19 cellular contexts compared by ENCODE assay signal in genomic region chr6:18024876-18025275, GRCh38. TPM values are rescaled to one million over a fixed set of nuclear protein-coding genes. Genes with fewer than 3 reads are reported as not detected.
DNase-seq lines count a peak whose midpoint lies in the region; ATAC-seq, FAIRE-seq and TF ChIP-seq lines count a peak whose summit lies in the region.
"Had no signal": no experiment of that assay in that cellular context is flagged by ENCODE, and none has a peak within 500 bp of the region (broad histone marks: within the 10 kb centered on the region; RNA-seq: fewer than 3 reads in every experiment).

No MANE protein-coding gene starts in this region.

- no peaks in the 10 kb centered on the region for H3K79me1 ChIP-seq in H9 (ENCODE audit: insufficient read depth, low read depth, low read length, poor library complexity, severe bottlenecking)

- no peak overlapping the region for H3K14ac ChIP-seq in H9 (ENCODE audit: insufficient read depth, low read length)

- no peak overlapping the region for H3K56ac ChIP-seq in H9 (ENCODE audit: insufficient read length, low read depth, low read length)

- H3K27me3 Mint-ChIP-seq in H9 (ENCODE audit: low read depth) (no peaks in the 10 kb centered on the region), osteocyte (ENCODE audit: unreplicated experiment) (no peaks in the 10 kb centered on the region)

- peaks cover 0 to 11% (median 2%) of the 10 kb centered on the region in 3 experiments; a peak in 3 of 7 replicates for H3K36me3 Mint-ChIP-seq in H9 (ENCODE audit: insufficient read depth in 1 of 3, low read depth in 3 of 3)
- no peaks in the 10 kb centered on the region for H3K36me3 Mint-ChIP-seq in osteocyte (ENCODE audit: unreplicated experiment)

- no peaks in the 10 kb centered on the region for H3K9me3 ChIP-seq in H9 (ENCODE audit: control insufficient read depth, low read depth, low read length)
- H3K9me3 ChIP-seq in esophagus muscularis mucosa: no peaks in the 10 kb centered on the region
- H3K9me3 ChIP-seq: Caco-2 had no signal

- H3K27me3 ChIP-seq in H9 (ENCODE audit: insufficient read depth, low read length): no peaks in the 10 kb centered on the region
- H3K27me3 ChIP-seq in esophagus muscularis mucosa: no peaks in the 10 kb centered on the region

- no peak overlapping the region for H2AFZ ChIP-seq in H9 (ENCODE audit: low read length)

- intact Hi-C loops in esophagus muscularis mucosa (cut with DNase I): no loop called here

- H3K27ac ChIP-seq in H9 (ENCODE audit: insufficient read length, low read depth, low read length) (no peak overlapping the region), esophagus muscularis mucosa (replicated peaks in 1 of 4) (no peak overlapping the region)
- H3K27ac ChIP-seq: C4-2B, HL-60 had no signal

- DNase-seq in H9: no peak
- DNase-seq in esophagus muscularis mucosa (ENCODE audit: extremely low spot score): peak; percentile 64
- DNase-seq in osteocyte (ENCODE audit: extremely low spot score, unreplicated experiment): peak; percentile 21
- DNase-seq in activated naive CD4-positive, alpha-beta T cell treated with anti-CD3 and anti-CD28 coated beads, Interleukin-2, amount 50 U/mL, for 16 hours: no peak
- no peak for DNase-seq in GM12891 (ENCODE audit: insufficient read length, low spot score)
- DNase-seq: AML-193; Caco-2; CD4-positive, alpha-beta T cell; HFFc6; KG1 had no signal

- H3K4me3 Mint-ChIP-seq in H9 (no peak overlapping the region), osteocyte (ENCODE audit: unreplicated experiment) (no peak overlapping the region)
- H3K4me3 Mint-ChIP-seq: CD4-positive, alpha-beta T cell; HFFc6; IgD-negative memory B cell had no signal

- no peaks in the 10 kb centered on the region for H3K23me2 ChIP-seq in H9 (ENCODE audit: insufficient read length, low read depth, low read length, poor library complexity, severe bottlenecking)

- H3K36me3 ChIP-seq in esophagus muscularis mucosa: no peaks in the 10 kb centered on the region

- no peak for FAIRE-seq in GM12891 (lab: Jason Lieb, UNC)
- FAIRE-seq: A204.1, D721Med, G401.6, H54 had no signal

- no peak for ATAC-seq in GM21515 (IDR thresholded peaks at IDR 0.05; ENCODE audit: unreplicated experiment)
- ATAC-seq: HCT116 had no signal

- H4K5ac ChIP-seq in H9 (ENCODE audit: insufficient read length, low read depth, low read length): no peak overlapping the region

- H4K91ac ChIP-seq in H9 (ENCODE audit: insufficient read length, low read depth, low read length): no peak overlapping the region

- no peak overlapping the region for H3K4me2 ChIP-seq in H9 (ENCODE audit: insufficient read depth, insufficient read length, low read length)

- H3K4ac ChIP-seq in H9 (ENCODE audit: low read depth, low read length): no peak overlapping the region

- H3K27ac Mint-ChIP-seq in H9 (peak overlapping the region in 2 of 3 experiments; percentile 48 to 82; a peak in 2 of 7 replicates), osteocyte (ENCODE audit: unreplicated experiment) (no peak overlapping the region)
- H3K27ac Mint-ChIP-seq: CD4-positive, alpha-beta T cell; HFFc6; IgD-negative memory B cell had no signal

- no peak overlapping the region for H2AK5ac ChIP-seq in H9 (ENCODE audit: insufficient read length, low read length)

- no peak overlapping the region for H3K9ac ChIP-seq in H9 (ENCODE audit: extremely low read depth, insufficient read length, low read length)

- no peak for TF ChIP-seq EP300 in esophagus muscularis mucosa (IDR thresholded peaks at IDR 0.05)

- H3K4me1 ChIP-seq in H9 (ENCODE audit: insufficient read depth, low read length) (peaks cover 11% of the 10 kb centered on the region), esophagus muscularis mucosa (peaks cover 0 to 19% (median 12%) of the 10 kb centered on the region in 4 donors)

- no peak overlapping the region for H4K8ac ChIP-seq in H9 (replicated peaks; ENCODE audit: insufficient read length, low read depth, low read length)

- no peak overlapping the region for H2BK120ac ChIP-seq in H9 (ENCODE audit: low read depth, low read length, poor library complexity, severe bottlenecking)

- no peak overlapping the region for H2BK12ac ChIP-seq in H9 (ENCODE audit: insufficient read length, low read depth, low read length)

- no peak overlapping the region for H3K18ac ChIP-seq in H9 (ENCODE audit: insufficient read length, low read depth, low read length)

- no peak overlapping the region for H2BK5ac ChIP-seq in H9 (ENCODE audit: insufficient read length, low read length)

- H3K9me3 Mint-ChIP-seq in H9 (peaks cover 0 to 3% of the 10 kb centered on the region in 2 experiments; a peak in 3 of 5 replicates), osteocyte (ENCODE audit: unreplicated experiment) (no peaks in the 10 kb centered on the region)
- H3K9me3 Mint-ChIP-seq: CD4-positive, alpha-beta T cell had no signal

- H3K4me1 Mint-ChIP-seq in H9 (peaks cover 41 to 46% of the 10 kb centered on the region in 2 experiments), osteocyte (ENCODE audit: unreplicated experiment) (peaks cover 17% of the 10 kb centered on the region)

- no CpG with 5 or more reads among the region's 5 CpGs for WGBS in H9 (ENCODE audit: extremely low coverage, insufficient read length, low lambda C conversion rate)
- WGBS in esophagus muscularis mucosa: 98% methylated on average over 5 of the region's 5 CpGs

- no peaks in the 10 kb centered on the region for H4K20me1 ChIP-seq in H9 (ENCODE audit: control insufficient read depth, insufficient read depth, insufficient read length)

- TF ChIP-seq CTCF in H9 (conservative IDR thresholded peaks at IDR 0.05) (no peak), esophagus muscularis mucosa (IDR thresholded peaks at IDR 0.05) (no peak), osteocyte (IDR thresholded peaks at IDR 0.05) (no peak)

- no peak overlapping the region for H2BK15ac ChIP-seq in H9 (ENCODE audit: low read depth, low read length)

- H3T11ph ChIP-seq in H9 (ENCODE audit: low read length): no peak overlapping the region

- no peak overlapping the region for H3K4me3 ChIP-seq in esophagus muscularis mucosa

- H2BK20ac ChIP-seq in H9 (ENCODE audit: low read depth, low read length, poor library complexity, severe bottlenecking): no peak overlapping the region

- TF ChIP-seq POLR2A in esophagus muscularis mucosa (IDR thresholded peaks at IDR 0.05; ENCODE audit: low read depth) (no peak), GM12891 (IDR thresholded peaks at IDR 0.05; ENCODE audit: low read depth, low read length) (no peak)

- no peaks in the 10 kb centered on the region for H3K79me2 ChIP-seq in H9 (ENCODE audit: insufficient read depth, low read length)

- H3K23ac ChIP-seq in H9 (ENCODE audit: insufficient read length, low read depth, low read length): no peak overlapping the region

TF ChIP-seq in GM12891, 5 proteins besides CTCF, POLR2A, EP300 and RAD21:
- TF ChIP-seq POU2F2 (IDR thresholded peaks at IDR 0.05; ENCODE audit: low read depth, low read length) (no peak), TAF1 (IDR thresholded peaks at IDR 0.05; ENCODE audit: low read depth, low read length) (no peak), SPI1 (IDR thresholded peaks at IDR 0.05; ENCODE audit: low read depth, low read length) (no peak), PAX5 (IDR thresholded peaks at IDR 0.05; ENCODE audit: insufficient read depth, low read length, severe bottlenecking) (no peak), POLR2AphosphoS5 (IDR thresholded peaks at IDR 0.05; ENCODE audit: low read depth, low read length) (no peak)

RNA-seq across cellular contexts. Expression of gene KIF13A, which starts 37.4 kb away (rescaled TPM):
- total RNA-seq in H9 (2021) (38.2 and 43.1 TPM in 2 replicates), esophagus muscularis mucosa (10 to 100 TPM; 63.8 to 86.3 (median 78.2) TPM), osteocyte (47.5 and 51.0 TPM in 2 replicates)
- 0.69 TPM for polyA plus RNA-seq in GM12891 (2012; ENCODE audit: low read depth, missing spikeins)

Comparison
In these comparisons a context has a peak if more than half of its experiments do, and no peak if none do; other contexts are left out.
1. DNase-seq: peak in esophagus muscularis mucosa (single experiment) and osteocyte (single experiment); none in H9 (single experiment), activated naive CD4-positive, alpha-beta T cell treated with anti-CD3 and anti-CD28 coated beads, Interleukin-2, amount 50 U/mL, for 16 hours (single experiment) and GM12891 (single experiment).